Comparison of ENCODE assay signal across 9 cellular contexts in the genomic region with DNA sequence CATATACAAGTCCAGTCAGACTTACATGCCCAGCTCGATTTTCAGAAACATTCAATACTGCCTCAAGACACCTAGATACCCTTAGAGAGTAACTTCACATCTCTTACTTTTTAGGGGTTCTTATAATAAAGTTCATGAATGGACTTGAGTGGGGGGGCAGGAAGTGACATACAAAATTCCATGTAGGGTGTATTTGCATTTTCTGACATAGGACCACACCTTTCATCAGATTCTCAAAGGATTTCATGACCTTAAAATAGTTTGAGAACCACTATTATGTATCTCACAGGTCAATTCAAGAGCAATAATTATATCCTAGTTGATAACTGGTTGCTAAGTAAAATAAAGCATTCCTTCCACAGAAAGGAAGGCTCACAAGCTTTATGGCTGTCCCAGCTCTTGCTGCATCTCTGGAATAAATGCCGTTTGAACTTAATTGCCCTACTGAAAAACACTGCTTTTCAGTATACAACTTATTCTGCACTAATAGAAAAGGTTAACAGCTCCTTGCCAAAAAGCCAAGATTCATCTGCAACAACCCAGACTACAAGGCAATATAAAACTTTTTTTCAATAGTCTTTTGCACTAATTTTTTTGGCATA. TPM values are rescaled to one million over a fixed set of nuclear protein-coding genes. Genes with fewer than 3 reads are reported as not detected.
DNase-seq lines count a peak whose midpoint lies in the region; ATAC-seq lines count a peak whose summit lies in the region.
"Had no signal": no experiment of that assay in that cellular context is flagged by ENCODE, and none has a peak within 500 bp of the region (broad histone marks: within the 10 kb centered on the region; RNA-seq: fewer than 3 reads in every experiment).

No MANE protein-coding gene starts in this region.

- intact Hi-C loops in activated CD4-positive, alpha-beta memory T cell treated with anti-CD3 and anti-CD28 coated beads for 36 hours (cut with micrococcal nuclease) = no loop called here

- POLR2A ChIA-PET in activated CD4-positive, alpha-beta memory T cell treated with anti-CD3 and anti-CD28 coated beads for 36 hours (lab: Charles Lee) = no interaction called here

- peak overlapping the region; percentile 96 for H3K4me3 Mint-ChIP-seq in activated T-cell treated with anti-CD3 and anti-CD28 coated beads, Interleukin-2, amount 50 U/mL, for 4 hours
- H3K4me3 Mint-ChIP-seq in activated CD4-positive, alpha-beta memory T cell treated with anti-CD3 and anti-CD28 coated beads for 36 hours = peak overlapping the region; percentile 92

- ATAC-seq in activated T-cell treated with anti-CD3 and anti-CD28 coated beads, Interleukin-2, amount 50 U/mL, for 4 hours = no peak

- H3K36me3 Mint-ChIP-seq in activated T-cell treated with anti-CD3 and anti-CD28 coated beads, Interleukin-2, amount 50 U/mL, for 4 hours (ENCODE audit: insufficient read depth) = no peaks in the 10 kb centered on the region
- H3K36me3 Mint-ChIP-seq in activated CD4-positive, alpha-beta memory T cell treated with anti-CD3 and anti-CD28 coated beads for 36 hours = peaks cover 8% of the 10 kb centered on the region

- H3K36me3 ChIP-seq in iPS-15b (ENCODE audit: control insufficient read depth, insufficient read depth, low read length) (no peaks in the 10 kb centered on the region), stomach smooth muscle (ENCODE audit: control insufficient read depth in 2 of 2, insufficient read depth in 2 of 2, low read length in 2 of 2) (peaks cover 0 to 2% of the 10 kb centered on the region in 2 donors)

- no peaks in the 10 kb centered on the region for H3K9me3 ChIP-seq in iPS-15b (ENCODE audit: control insufficient read depth, insufficient read depth, low read length)
- H3K9me3 ChIP-seq in stomach smooth muscle (ENCODE audit: control insufficient read depth in 2 of 2, low read length in 2 of 2) = no peaks in the 10 kb centered on the region

- H3K27ac Mint-ChIP-seq in activated CD4-positive, alpha-beta memory T cell treated with anti-CD3 and anti-CD28 coated beads for 36 hours = no peak overlapping the region

- no peaks in the 10 kb centered on the region for H3K27me3 Mint-ChIP-seq in activated T-cell treated with anti-CD3 and anti-CD28 coated beads, Interleukin-2, amount 50 U/mL, for 4 hours (ENCODE audit: low read depth)
- no peaks in the 10 kb centered on the region for H3K27me3 Mint-ChIP-seq in activated CD4-positive, alpha-beta memory T cell treated with anti-CD3 and anti-CD28 coated beads for 36 hours

- peaks cover 37% of the 10 kb centered on the region for H3K4me1 Mint-ChIP-seq in activated T-cell treated with anti-CD3 and anti-CD28 coated beads, Interleukin-2, amount 50 U/mL, for 4 hours (ENCODE audit: low read depth)
- H3K4me1 Mint-ChIP-seq in activated CD4-positive, alpha-beta memory T cell treated with anti-CD3 and anti-CD28 coated beads for 36 hours (ENCODE audit: low read depth) = peaks cover 29% of the 10 kb centered on the region

- H3K9ac ChIP-seq in iPS-15b (ENCODE audit: low read depth, low read length) = no peak overlapping the region
- peak overlapping the region in 1 of 2 donors; percentile 80 for H3K9ac ChIP-seq in stomach smooth muscle (ENCODE audit: low read length in 2 of 2)

- H3K4me1 ChIP-seq in iPS-15b (ENCODE audit: control insufficient read depth, insufficient read depth, low read length) = peaks cover 11% of the 10 kb centered on the region
- peaks cover 17% of the 10 kb centered on the region for H3K4me1 ChIP-seq in stomach smooth muscle (ENCODE audit: control insufficient read depth, insufficient read depth, low read length)

- H3K27ac ChIP-seq in stomach smooth muscle (ENCODE audit: low read length) = no peak overlapping the region

- H3K27me3 ChIP-seq in iPS-15b (ENCODE audit: control insufficient read depth, insufficient read depth, low read length) (no peaks in the 10 kb centered on the region), stomach smooth muscle (ENCODE audit: control insufficient read depth in 1 of 2, insufficient read depth in 2 of 2, low read length in 2 of 2) (no peaks in the 10 kb centered on the region)

- H3K9me3 Mint-ChIP-seq in activated T-cell treated with anti-CD3 and anti-CD28 coated beads, Interleukin-2, amount 50 U/mL, for 4 hours = no peaks in the 10 kb centered on the region
- no peaks in the 10 kb centered on the region for H3K9me3 Mint-ChIP-seq in activated CD4-positive, alpha-beta memory T cell treated with anti-CD3 and anti-CD28 coated beads for 36 hours

- DNase-seq in activated T-cell treated with anti-CD3 and anti-CD28 coated beads, Interleukin-2, amount 50 U/mL, for 4 hours = no peak
- DNase-seq in activated T-cell treated with anti-CD3 and anti-CD28 coated beads, Interleukin-2, amount 50 U/mL, for 48 hours = no peak
- DNase-seq in activated CD4-positive, alpha-beta memory T cell treated with anti-CD3 and anti-CD28 coated beads for 36 hours = no peak
- DNase-seq in middle frontal gyrus (ENCODE audit: extremely low spot score, low spot score) (no peak), NCI-H2196 (lab: John Stamatoyannopoulos, UW; ENCODE audit: unreplicated experiment) (no peak), HCEC 1CT (no peak)
- DNase-seq: KG1 had no signal

- peak overlapping the region; percentile 79 for H3K4me3 ChIP-seq in iPS-15b (ENCODE audit: low read depth, low read length)
- H3K4me3 ChIP-seq in stomach smooth muscle (ENCODE audit: low read length in 2 of 2) = peak overlapping the region; percentile 92 to 97

- CTCF ChIA-PET in activated CD4-positive, alpha-beta memory T cell treated with anti-CD3 and anti-CD28 coated beads for 36 hours (lab: Charles Lee) = interaction anchor here (0.9 to 2.3 kb wide), 4 partner anchors 32 to 850 kb away, joined by 3 to 10 read pairs (median 5); a partner anchor contains a TSS

RNA-seq across cellular contexts. Expression of a gene that starts 2.3 kb away (rescaled TPM):
- total RNA-seq in activated T-cell treated with anti-CD3 and anti-CD28 coated beads, Interleukin-2, amount 50 U/mL, for 4 hours = 10 to 100 TPM; 19.8 to 23.8 (median 21.5) TPM
- 10 to 100 TPM; 30.9 to 31.2 TPM for total RNA-seq in activated CD4-positive, alpha-beta memory T cell treated with anti-CD3 and anti-CD28 coated beads for 36 hours

RNA-seq across cellular contexts. Expression of a gene that starts 15.9 kb away (rescaled TPM):
- total RNA-seq in activated T-cell treated with anti-CD3 and anti-CD28 coated beads, Interleukin-2, amount 50 U/mL, for 4 hours = 1 to 10 TPM in 1 of 3 donors, under 1 TPM in 2; 0.68 to 1.3 (median 0.76) TPM
- 1 to 10 TPM; 1.0 to 1.4 TPM for total RNA-seq in activated CD4-positive, alpha-beta memory T cell treated with anti-CD3 and anti-CD28 coated beads for 36 hours
